9 cellular contexts compared by ENCODE assay signal in the genomic region with DNA sequence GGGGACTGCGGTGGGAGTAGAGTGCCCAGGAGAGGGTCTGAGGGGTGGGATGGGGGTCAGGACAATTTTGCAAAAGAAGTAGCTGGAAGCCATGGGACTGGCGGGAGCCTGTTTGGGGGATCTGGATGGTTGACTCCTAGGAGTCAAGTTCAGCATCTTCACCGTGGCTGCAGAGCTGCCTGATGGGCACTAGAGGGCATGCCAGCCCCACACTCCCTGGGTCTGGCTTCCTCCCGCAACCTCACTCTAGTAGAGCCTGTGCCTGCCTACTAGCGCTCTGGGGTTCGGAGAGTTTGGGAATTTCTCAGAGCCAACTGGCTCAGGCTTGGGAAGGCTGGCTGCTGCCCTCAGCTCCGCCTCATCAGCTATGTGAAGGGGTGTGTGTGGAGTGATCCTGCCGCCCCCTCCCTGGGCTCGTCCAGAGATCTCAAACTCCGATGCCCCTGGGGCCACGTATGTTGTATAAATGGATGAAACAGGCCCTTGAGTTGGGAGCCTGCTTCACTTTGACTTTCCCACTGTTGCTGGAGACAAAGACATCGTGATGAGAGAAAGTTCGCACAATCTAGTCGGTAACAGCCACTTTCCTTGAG. TPM values are rescaled to one million over a fixed set of nuclear protein-coding genes. Genes with fewer than 3 reads are reported as not detected.
DNase-seq lines count a peak whose midpoint lies in the region; ATAC-seq and TF ChIP-seq lines count a peak whose summit lies in the region.
"Had no signal": no experiment of that assay in that cellular context is flagged by ENCODE, and none has a peak within 500 bp of the region (broad histone marks: within the 10 kb centered on the region; RNA-seq: fewer than 3 reads in every experiment).

No MANE protein-coding gene starts in this region.

- H3K36me3 ChIP-seq in adipocyte (ENCODE audit: control insufficient read depth, insufficient read depth, low read length, severe bottlenecking) (peaks cover 30% of the 10 kb centered on the region), rectal smooth muscle tissue (ENCODE audit: control insufficient read depth, insufficient read depth, low read length) (peaks cover 6% of the 10 kb centered on the region)

- H3K27me3 ChIP-seq in adipocyte (replicated peaks; ENCODE audit: control insufficient read depth, insufficient read depth, low read length) (peaks cover 9% of the 10 kb centered on the region), rectal smooth muscle tissue (ENCODE audit: control insufficient read depth, insufficient read depth, low read length) (no peaks in the 10 kb centered on the region)

- peak; percentile 96 for TF ChIP-seq CTCF in GM20000 (IDR thresholded peaks at IDR 0.05; ENCODE audit: extremely low read depth, missing control alignments)

- H3K4me1 ChIP-seq in adipocyte (ENCODE audit: control insufficient read depth, insufficient read depth, low read length) (peaks cover 18% of the 10 kb centered on the region), rectal smooth muscle tissue (ENCODE audit: control insufficient read depth, insufficient read depth, low read length) (no peaks in the 10 kb centered on the region)

- ATAC-seq in left cardiac atrium (peak; percentile 79 to 90), GM18873 (IDR thresholded peaks at IDR 0.05; ENCODE audit: low FRiP score, unreplicated experiment) (no peak)

- intact Hi-C loops in left cardiac atrium (cut with DNase I), result loop anchor here in 1 of 2 donors (10.0 kb wide), 1 partner anchor 157 kb away; a partner anchor contains a TSS

- no peaks in the 10 kb centered on the region for H3K9me3 ChIP-seq in adipocyte (ENCODE audit: control insufficient read depth, low read length)

- H3K9ac ChIP-seq in adipocyte (ENCODE audit: low read length) (peak overlapping the region; percentile 60), rectal smooth muscle tissue (ENCODE audit: low read length) (no peak overlapping the region)

- H3K27ac ChIP-seq in rectal smooth muscle tissue (ENCODE audit: low read depth, low read length), result no peak overlapping the region

- H3K4me3 ChIP-seq in adipocyte (ENCODE audit: low read length) (peak overlapping the region; percentile 59), rectal smooth muscle tissue (ENCODE audit: low read length) (peak overlapping the region; percentile 47)

- DNase-seq in CD1c-positive myeloid dendritic cell (ENCODE audit: extremely low spot score) (peak; percentile 71), GM20000 (ENCODE audit: low spot score) (peak; percentile 68), LoVo (ENCODE audit: low spot score) (peak; percentile 57), T follicular helper cell (ENCODE audit: low read depth) (peak; percentile 42), adipocyte (ENCODE audit: low read depth) (peak; percentile 72), left cardiac atrium (peak; percentile 76)

RNA-seq across cellular contexts. Expression of a gene that starts 10.8 kb away (rescaled TPM):
- 10 to 100 TPM; 21.2 to 25.6 TPM for total RNA-seq in left cardiac atrium

RNA-seq across cellular contexts. Expression of a gene that starts 27.6 kb away (rescaled TPM):
- not detected for total RNA-seq in left cardiac atrium
- total RNA-seq: activated CD8-positive, alpha-beta memory T cell treated with anti-CD3 and anti-CD28 coated beads for 36 hours had no signal

RNA-seq across cellular contexts. Expression of a gene that starts 27.8 kb away (rescaled TPM):
- total RNA-seq in left cardiac atrium, result 1 to 10 TPM in 1 of 2 donors, under 1 TPM in 1; 0.74 to 1.3 TPM
- total RNA-seq: activated CD8-positive, alpha-beta memory T cell treated with anti-CD3 and anti-CD28 coated beads for 36 hours had no signal

RNA-seq across cellular contexts. Expression of a gene that starts 48.1 kb away (rescaled TPM):
- under 1 TPM; 0.81 to 0.97 TPM for total RNA-seq in left cardiac atrium
